Comparison of ENCODE assay signal across 9 cellular contexts in genomic region chr7:27586825-27587224, GRCh38.
DNase-seq lines count a peak whose midpoint lies in the region; ATAC-seq and TF ChIP-seq lines count a peak whose summit lies in the region.
"Had no signal": no experiment of that assay in that cellular context is flagged by ENCODE, and none has a peak within 500 bp of the region (broad histone marks: within the 10 kb centered on the region; RNA-seq: fewer than 3 reads in every experiment).

No MANE protein-coding gene starts in this region.

- no peak overlapping the region for H3K27ac Mint-ChIP-seq in type B pancreatic cell
- H3K27ac Mint-ChIP-seq: stimulated activated naive CD8-positive, alpha-beta T cell treated with anti-CD3 and anti-CD28 coated beads, Interleukin-15, Interleukin-2, amounts not matched to agents 100 ng/mL and 50 ng/mL, for 24 hours had no signal

- peak; percentile 97 for ATAC-seq in GM21619 (IDR thresholded peaks at IDR 0.05; ENCODE audit: unreplicated experiment)

- no peaks in the 10 kb centered on the region for H3K9me3 Mint-ChIP-seq in type B pancreatic cell
- H3K9me3 Mint-ChIP-seq: stimulated activated naive CD8-positive, alpha-beta T cell treated with anti-CD3 and anti-CD28 coated beads, Interleukin-15, Interleukin-2, amounts not matched to agents 100 ng/mL and 50 ng/mL, for 24 hours had no signal

- H3K27ac ChIP-seq in VCaP: no peak overlapping the region

- peaks cover 12% of the 10 kb centered on the region for H3K36me3 Mint-ChIP-seq in type B pancreatic cell

- intact Hi-C loops in cardiac septum (cut with DNase I): no loop called here

- TF ChIP-seq CTCF in GM10266 (IDR thresholded peaks at IDR 0.05; ENCODE audit: control insufficient read depth, insufficient read depth, low read depth, missing control alignments) (no peak), VCaP (conservative IDR thresholded peaks at IDR 0.05) (peak; percentile 42; the same call in 1 of the 2 replicates), type B pancreatic cell (conservative IDR thresholded peaks at IDR 0.05) (no peak)

- H3K4me3 Mint-ChIP-seq in type B pancreatic cell: no peak overlapping the region
- H3K4me3 Mint-ChIP-seq: stimulated activated naive CD8-positive, alpha-beta T cell treated with anti-CD3 and anti-CD28 coated beads, Interleukin-15, Interleukin-2, amounts not matched to agents 100 ng/mL and 50 ng/mL, for 24 hours had no signal

- H3K4me1 Mint-ChIP-seq in type B pancreatic cell (ENCODE audit: unreplicated experiment): peaks cover 3% of the 10 kb centered on the region

- H3K27me3 Mint-ChIP-seq in type B pancreatic cell: no peaks in the 10 kb centered on the region
- H3K27me3 Mint-ChIP-seq: stimulated activated naive CD8-positive, alpha-beta T cell treated with anti-CD3 and anti-CD28 coated beads, Interleukin-15, Interleukin-2, amounts not matched to agents 100 ng/mL and 50 ng/mL, for 24 hours had no signal

- peak; percentile 16 for DNase-seq in GM10266 (ENCODE audit: extremely low spot score)
- peak; percentile 57 for DNase-seq in HT-29 (ENCODE audit: low spot score)
- no peak for DNase-seq in type B pancreatic cell (ENCODE audit: extremely low spot score, unreplicated experiment)
- DNase-seq in activated naive CD4-positive, alpha-beta T cell (lab: John Stamatoyannopoulos, UW): no peak
- no peak for DNase-seq in cardiac septum (ENCODE audit: low spot score)
- DNase-seq in GM03348 (ENCODE audit: low spot score): no peak

Comparison
In these comparisons a context has a peak if more than half of its experiments do, and no peak if none do; other contexts are left out.
1. DNase-seq: peak in GM10266 (single experiment) and HT-29 (single experiment); none in type B pancreatic cell (single experiment), activated naive CD4-positive, alpha-beta T cell (0 of 4), cardiac septum (single experiment) and GM03348 (single experiment).